1 cellular context compared by ENCODE assay signal in genomic region chr7:127392566-127393369, GRCh38.
TF ChIP-seq lines count a peak whose summit lies in the region.

Gene ZNF800 (minus strand): TSS chr7:127392708. CDS start chr7:127391557, 1,151 bp downstream.

TF ChIP-seq in K562, 482 proteins besides CTCF, POLR2A, EP300 and RAD21 (continued from another document and continues in another):
- TF ChIP-seq NCOA6 (IDR thresholded peaks at IDR 0.05): no peak
- TF ChIP-seq SIN3A (IDR thresholded peaks at IDR 0.05; ENCODE audit: borderline replicate concordance in 2 of 2, control insufficient read depth in 1 of 2, low read depth in 2 of 2, low read length in 2 of 2): peak; percentile 65 to 76; a peak in 2 of 4 replicates
- 0 out of 2 replicates have a peak, but pooled peaks have one; percentile 26 for TF ChIP-seq BMI1 (IDR thresholded peaks at IDR 0.05; ENCODE audit: low read length)
- TF ChIP-seq PHF8 (IDR thresholded peaks at IDR 0.05; ENCODE audit: borderline replicate concordance, low read length): peak; percentile 93
- TF ChIP-seq TFAP4 (CRISPR knock-in tag; IDR thresholded peaks at IDR 0.05; ENCODE audit: borderline replicate concordance): peak; percentile 50
- TF ChIP-seq ZKSCAN1 (IDR thresholded peaks at IDR 0.05; ENCODE audit: low read depth, low read length): peak; percentile 31; the same call in 1 of the 2 replicates
- peak; percentile 65 for TF ChIP-seq RAD51 (IDR thresholded peaks at IDR 0.05; ENCODE audit: borderline replicate concordance, low read depth)
- TF ChIP-seq NCOA1 (IDR thresholded peaks at IDR 0.05; ENCODE audit: low read depth): no peak
- peak; percentile 18 for TF ChIP-seq NEUROD1 (IDR thresholded peaks at IDR 0.05; ENCODE audit: borderline replicate concordance, low read depth, low read length, partially characterized antibody)
- peak; percentile 87 for TF ChIP-seq ZNF592 (IDR thresholded peaks at IDR 0.05)
- TF ChIP-seq ZBTB40 (IDR thresholded peaks at IDR 0.05): peak; percentile 94
- no peak for TF ChIP-seq ZBTB40 (CRISPR knock-in tag; IDR thresholded peaks at IDR 0.05)
- peak; percentile 52; the same call in 1 of the 2 replicates for TF ChIP-seq ZBTB2 (IDR thresholded peaks at IDR 0.05)
- peak; percentile 44 for TF ChIP-seq E2F3 (CRISPR knock-in tag; IDR thresholded peaks at IDR 0.05)
- peak; percentile 16; the same call in 1 of the 2 replicates for TF ChIP-seq KAT7 (CRISPR knock-in tag; IDR thresholded peaks at IDR 0.05; ENCODE audit: borderline replicate concordance)
- TF ChIP-seq ZNF766 (CRISPR knock-in tag; conservative IDR thresholded peaks at IDR 0.05): 0 out of 2 replicates have a peak, but pooled peaks have one; percentile 10
- TF ChIP-seq ZNF395 (CRISPR knock-in tag; IDR thresholded peaks at IDR 0.05): peak; percentile 62
- peak; percentile 37 for TF ChIP-seq CXXC5 (CRISPR knock-in tag; IDR thresholded peaks at IDR 0.05)
- no peak for TF ChIP-seq ZNF23 (CRISPR knock-in tag; IDR thresholded peaks at IDR 0.05)
- TF ChIP-seq BCOR (IDR thresholded peaks at IDR 0.05): peak; percentile 3; the same call in 1 of the 2 replicates
- no peak for TF ChIP-seq PHB (CRISPR knock-in tag; IDR thresholded peaks at IDR 0.05)
- TF ChIP-seq CCNT2 (IDR thresholded peaks at IDR 0.05; ENCODE audit: borderline replicate concordance, extremely low read depth, insufficient read length, low read depth, low read length): peak; percentile 91
- peak; percentile 98 for TF ChIP-seq GABPA (tag; conservative IDR thresholded peaks at IDR 0.05; ENCODE audit: low read depth)
- no peak for TF ChIP-seq ETV6 (IDR thresholded peaks at IDR 0.05; ENCODE audit: borderline replicate concordance in 1 of 2, low read depth in 2 of 2, low read length in 1 of 2)
- 0 out of 2 replicates have a peak, but pooled peaks have one; percentile 20 for TF ChIP-seq ETV6 (CRISPR knock-in tag; IDR thresholded peaks at IDR 0.05; ENCODE audit: borderline replicate concordance)
- TF ChIP-seq ZNF668 (CRISPR knock-in tag; IDR thresholded peaks at IDR 0.05): peak; percentile 58; the same call in 1 of the 2 replicates
- TF ChIP-seq USF1 (CRISPR knock-in tag; IDR thresholded peaks at IDR 0.05): peak; percentile 72
- TF ChIP-seq SMARCE1 (IDR thresholded peaks at IDR 0.05): peak; percentile 40
- TF ChIP-seq ZKSCAN3 (CRISPR knock-in tag; IDR thresholded peaks at IDR 0.05): no peak
- TF ChIP-seq EGR1 (conservative IDR thresholded peaks at IDR 0.05): peak; percentile 76
- TF ChIP-seq GTF2B (IDR thresholded peaks at IDR 0.05; ENCODE audit: extremely low read depth, insufficient read length): peak; percentile 73
- no peak for TF ChIP-seq ELK3 (CRISPR knock-in tag; IDR thresholded peaks at IDR 0.05)
- peak in 1 of 2 experiments; percentile 22; a peak in 1 of 4 replicates for TF ChIP-seq BCLAF1 (IDR thresholded peaks at IDR 0.05; ENCODE audit: borderline replicate concordance in 1 of 2, control insufficient read depth in 1 of 2, low read depth in 2 of 2, low read length in 1 of 2)
